Comparison of ENCODE assay signal across 9 cellular contexts in genomic region chr3:194204793-194205065, GRCh38.
DNase-seq lines count a peak whose midpoint lies in the region; ATAC-seq and TF ChIP-seq lines count a peak whose summit lies in the region.
"Had no signal": no experiment of that assay in that cellular context is flagged by ENCODE, and none has a peak within 500 bp of the region (broad histone marks: within the 10 kb centered on the region; RNA-seq: fewer than 3 reads in every experiment).

No MANE protein-coding gene starts in this region.

- TF ChIP-seq CTCF in type B pancreatic cell (conservative IDR thresholded peaks at IDR 0.05), result no peak

- no peaks in the 10 kb centered on the region for H3K9me3 Mint-ChIP-seq in activated T-cell treated with anti-CD3 and anti-CD28 coated beads, Interleukin-2, amount 50 U/mL, for 4 hours
- H3K9me3 Mint-ChIP-seq in activated CD8-positive, alpha-beta T cell treated with anti-CD3 and anti-CD28 coated beads, Interleukin-2, amount 10 ng/mL, durations not matched to agents 7 days and 5 days (ENCODE audit: insufficient read depth), result no peaks in the 10 kb centered on the region
- H3K9me3 Mint-ChIP-seq in immature natural killer cell (no peaks in the 10 kb centered on the region), type B pancreatic cell (no peaks in the 10 kb centered on the region)

- intact Hi-C loops in Right ventricle myocardium inferior (cut with DNase I), result no loop called here

- H3K4me1 Mint-ChIP-seq in activated T-cell treated with anti-CD3 and anti-CD28 coated beads, Interleukin-2, amount 50 U/mL, for 4 hours (ENCODE audit: low read depth), result peaks cover 10% of the 10 kb centered on the region
- H3K4me1 Mint-ChIP-seq in activated CD8-positive, alpha-beta T cell treated with anti-CD3 and anti-CD28 coated beads, Interleukin-2, amount 10 ng/mL, durations not matched to agents 7 days and 5 days (ENCODE audit: low read depth), result peaks cover 7% of the 10 kb centered on the region
- H3K4me1 Mint-ChIP-seq in immature natural killer cell (peaks cover 8 to 15% of the 10 kb centered on the region in 2 donors), type B pancreatic cell (ENCODE audit: unreplicated experiment) (peaks cover 65% of the 10 kb centered on the region)

- no peak overlapping the region for H3K27ac Mint-ChIP-seq in activated CD8-positive, alpha-beta T cell treated with anti-CD3 and anti-CD28 coated beads, Interleukin-2, amount 10 ng/mL, durations not matched to agents 7 days and 5 days
- no peak overlapping the region for H3K27ac Mint-ChIP-seq in immature natural killer cell
- peak overlapping the region; percentile 95 for H3K27ac Mint-ChIP-seq in type B pancreatic cell

- no peak for DNase-seq in activated T-cell treated with anti-CD3 and anti-CD28 coated beads, Interleukin-2, amount 50 U/mL, for 4 hours
- no peak for DNase-seq in activated T-cell treated with anti-CD3 and anti-CD28 coated beads, Interleukin-2, amount 50 U/mL, for 1 hour
- DNase-seq in activated CD8-positive, alpha-beta T cell treated with anti-CD3 and anti-CD28 coated beads, Interleukin-2, amount 10 ng/mL, durations not matched to agents 7 days and 5 days, result no peak
- no peak for DNase-seq in immature natural killer cell
- no peak for DNase-seq in type B pancreatic cell (ENCODE audit: extremely low spot score, unreplicated experiment)
- DNase-seq in Right ventricle myocardium inferior (ENCODE audit: missing footprints), result no peak
- DNase-seq: NCI-H1694 treated with DMSO at 0.1 percent for 48 hours had no signal

- CTCF ChIA-PET in activated CD8-positive, alpha-beta T cell treated with anti-CD3 and anti-CD28 coated beads, Interleukin-2, amount 10 ng/mL, durations not matched to agents 7 days and 5 days (lab: Charles Lee), result interaction anchor here (0.9 kb wide), 1 partner anchor 111 kb away, joined by 3 read pairs; no protein-coding TSS in a partner anchor

- no peaks in the 10 kb centered on the region for H3K36me3 Mint-ChIP-seq in activated T-cell treated with anti-CD3 and anti-CD28 coated beads, Interleukin-2, amount 50 U/mL, for 4 hours (ENCODE audit: insufficient read depth)
- no peaks in the 10 kb centered on the region for H3K36me3 Mint-ChIP-seq in activated CD8-positive, alpha-beta T cell treated with anti-CD3 and anti-CD28 coated beads, Interleukin-2, amount 10 ng/mL, durations not matched to agents 7 days and 5 days (ENCODE audit: low read depth)
- H3K36me3 Mint-ChIP-seq in immature natural killer cell (peaks cover 0 to 3% (median 0%) of the 10 kb centered on the region in 3 donors), type B pancreatic cell (no peaks in the 10 kb centered on the region)

- peaks cover 41% of the 10 kb centered on the region for H3K27me3 Mint-ChIP-seq in activated T-cell treated with anti-CD3 and anti-CD28 coated beads, Interleukin-2, amount 50 U/mL, for 4 hours (ENCODE audit: low read depth)
- peaks cover 41% of the 10 kb centered on the region for H3K27me3 Mint-ChIP-seq in activated CD8-positive, alpha-beta T cell treated with anti-CD3 and anti-CD28 coated beads, Interleukin-2, amount 10 ng/mL, durations not matched to agents 7 days and 5 days (ENCODE audit: low read depth)
- H3K27me3 Mint-ChIP-seq in immature natural killer cell (ENCODE audit: low read depth in 3 of 3), result peaks cover 7 to 34% (median 30%) of the 10 kb centered on the region in 3 donors
- H3K27me3 Mint-ChIP-seq in type B pancreatic cell, result peaks cover 15% of the 10 kb centered on the region

- POLR2A ChIA-PET in activated CD8-positive, alpha-beta T cell treated with anti-CD3 and anti-CD28 coated beads, Interleukin-2, amount 10 ng/mL, durations not matched to agents 7 days and 5 days (lab: Charles Lee), result no interaction called here

- ATAC-seq in activated T-cell treated with anti-CD3 and anti-CD28 coated beads, Interleukin-2, amount 50 U/mL, for 4 hours, result no peak
- ATAC-seq in activated CD8-positive, alpha-beta T cell treated with anti-CD3 and anti-CD28 coated beads, Interleukin-2, amount 10 ng/mL, durations not matched to agents 7 days and 5 days, result no peak
- ATAC-seq in HG02642 (IDR thresholded peaks at IDR 0.05; ENCODE audit: poor library complexity, unreplicated experiment) (no peak), GM19397 (IDR thresholded peaks at IDR 0.05; ENCODE audit: unreplicated experiment) (no peak), Right ventricle myocardium inferior (no peak)

- peak overlapping the region; percentile 57 for H3K4me3 Mint-ChIP-seq in activated T-cell treated with anti-CD3 and anti-CD28 coated beads, Interleukin-2, amount 50 U/mL, for 4 hours
- peak overlapping the region; percentile 9 for H3K4me3 Mint-ChIP-seq in activated CD8-positive, alpha-beta T cell treated with anti-CD3 and anti-CD28 coated beads, Interleukin-2, amount 10 ng/mL, durations not matched to agents 7 days and 5 days
- H3K4me3 Mint-ChIP-seq in immature natural killer cell (peak overlapping the region in 4 of 5 donors; percentile 3 to 60 (median 12)), type B pancreatic cell (peak overlapping the region; percentile 91)

Comparison
In these comparisons a context has a peak if more than half of its experiments do, and no peak if none do; other contexts are left out.
1. H3K4me3 Mint-ChIP-seq: peak in every context shown above with its lines; median percentile 91 in type B pancreatic cell; 57 in activated T-cell treated with anti-CD3 and anti-CD28 coated beads, Interleukin-2, amount 50 U/mL, for 4 hours; 12 in immature natural killer cell; 9 in activated CD8-positive, alpha-beta T cell treated with anti-CD3 and anti-CD28 coated beads, Interleukin-2, amount 10 ng/mL, durations not matched to agents 7 days and 5 days.